Comparison of ENCODE assay signal across 28 cellular contexts in the genomic region with DNA sequence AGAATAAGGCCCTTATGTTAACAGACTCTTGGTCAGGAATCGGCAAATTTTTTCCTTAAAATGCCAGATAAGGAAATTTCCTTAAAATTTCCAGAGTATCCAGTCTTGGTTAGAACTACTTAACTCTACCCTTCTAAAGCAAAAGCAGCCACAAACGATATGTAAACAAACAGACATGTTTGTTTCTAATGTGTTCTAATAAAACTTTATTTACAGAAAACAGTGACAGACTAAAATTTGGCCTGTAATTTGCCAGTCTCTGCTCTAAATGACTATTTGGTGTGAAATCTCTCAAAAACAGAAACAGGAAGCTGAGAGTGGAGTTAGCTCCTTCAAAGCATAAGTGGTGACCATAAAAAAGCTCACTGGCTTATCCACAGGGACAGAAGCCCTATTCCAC.
A peak's percentile ranks its signal among the peaks of the same experiment; 100 is the strongest.
DNase-seq lines count a peak whose midpoint lies in the region; ATAC-seq, FAIRE-seq and TF ChIP-seq lines count a peak whose summit lies in the region.
"Had no signal": no experiment of that assay in that cellular context is flagged by ENCODE, and none has a peak within 500 bp of the region (broad histone marks: within the 10 kb centered on the region; RNA-seq: fewer than 3 reads in every experiment).

No MANE protein-coding gene starts in this region.

- peaks cover 24% of the 10 kb centered on the region for H3K9me3 ChIP-seq in HepG2 (ENCODE audit: low read length)
- no peaks in the 10 kb centered on the region for H3K9me3 ChIP-seq in right lobe of liver
- H3K9me3 ChIP-seq in GM12878 (replicated peaks; ENCODE audit: control insufficient read depth, insufficient read depth, low read length): peaks cover 10% of the 10 kb centered on the region
- peaks cover 42% of the 10 kb centered on the region for H3K9me3 ChIP-seq in endodermal cell (ENCODE audit: control insufficient read depth, low read length)
- H3K9me3 ChIP-seq: BE2C had no signal

- no peak overlapping the region for H3K4me3 Mint-ChIP-seq in endodermal cell
- H3K4me3 Mint-ChIP-seq in natural killer cell: no peak overlapping the region
- H3K4me3 Mint-ChIP-seq: CD14-positive monocyte; CD4-positive, alpha-beta memory T cell; CD4-positive, CD25-positive, alpha-beta regulatory T cell; CD8-positive, alpha-beta memory T cell had no signal

- H4K20me1 ChIP-seq in HepG2 (ENCODE audit: insufficient read depth, low read length) (no peaks in the 10 kb centered on the region), GM12878 (ENCODE audit: control insufficient read depth, insufficient read depth) (no peaks in the 10 kb centered on the region)
- H4K20me1 ChIP-seq: BLaER1 had no signal

- DNase-seq in HepG2 (ENCODE audit: low spot score) (no peak), right lobe of liver (no peak), MV-4-11 (lab: John Stamatoyannopoulos, UW) (peak; percentile 41), GM12878 (ENCODE audit: low read depth, low spot score) (no peak), endodermal cell (no peak), natural killer cell (no peak)
- no peak for DNase-seq in activated naive CD4-positive, alpha-beta T cell treated with Interleukin-2 at 50 U/mL for 16 hours
- DNase-seq: 8988T; ACHN; BE2C; C1 segment of cervical spinal cord; CD4-positive, alpha-beta memory T cell; CD8-positive, alpha-beta memory T cell; COR-L47; DMS 273 treated with DMSO at 0.1 percent for 48 hours; DMS153; DMS53; DMS79; DND-41; EL; GDM1 had no signal

- H3K9ac ChIP-seq in HepG2 (ENCODE audit: insufficient read depth, low read depth, low read length): no peak overlapping the region
- no peak overlapping the region for H3K9ac ChIP-seq in GM12878 (ENCODE audit: control insufficient read depth, insufficient read depth, low read length)
- no peak overlapping the region for H3K9ac ChIP-seq in endodermal cell (ENCODE audit: extremely low read depth, low read length, poor library complexity, severe bottlenecking)
- H3K9ac ChIP-seq: BLaER1 had no signal

- H3K27me3 ChIP-seq in HepG2 (ENCODE audit: control insufficient read depth in 1 of 2, insufficient read depth in 2 of 2, low read length in 2 of 2) (no peaks in the 10 kb centered on the region), right lobe of liver (no peaks in the 10 kb centered on the region), GM12878 (replicated peaks in 1 of 2; ENCODE audit: control insufficient read depth in 2 of 2, insufficient read depth in 2 of 2, low read length in 1 of 2) (no peaks in the 10 kb centered on the region), endodermal cell (ENCODE audit: control insufficient read depth, insufficient read depth, low read length, poor library complexity, severe bottlenecking) (no peaks in the 10 kb centered on the region)
- H3K27me3 ChIP-seq: BE2C, BLaER1 had no signal

- no peak for TF ChIP-seq POLR2A in HepG2 (IDR thresholded peaks at IDR 0.05; ENCODE audit: insufficient read depth in 1 of 2, low read depth in 2 of 2, low read length in 2 of 2)
- no peak for TF ChIP-seq POLR2A in right lobe of liver (IDR thresholded peaks at IDR 0.05)
- TF ChIP-seq POLR2A in GM12878 (IDR thresholded peaks at IDR 0.05; ENCODE audit: low read depth, low read length): no peak

- SMC1A ChIA-PET in GM12878 (lab: Charles Lee; ENCODE audit: uncharacterized antibody, unreplicated experiment): no interaction called here

- no peak for ATAC-seq in HepG2
- no peak for ATAC-seq in right lobe of liver
- no peak for ATAC-seq in GM12878
- ATAC-seq in natural killer cell: no peak
- ATAC-seq in SK-N-SH treated with all-trans-retinoic acid at 6 μM for 48 hours: no peak

- H2AFZ ChIP-seq in HepG2 (ENCODE audit: low read length) (no peak overlapping the region), GM12878 (ENCODE audit: control insufficient read depth, low read depth, low read length) (no peak overlapping the region)

- H3K36me3 Mint-ChIP-seq in endodermal cell (ENCODE audit: low read depth): peaks cover 68% of the 10 kb centered on the region
- H3K36me3 Mint-ChIP-seq in natural killer cell: peaks cover 22% of the 10 kb centered on the region

- no peak for TF ChIP-seq CTCF in HepG2 (CRISPR knock-in tag; IDR thresholded peaks at IDR 0.05)
- no peak for TF ChIP-seq CTCF in right lobe of liver (IDR thresholded peaks at IDR 0.05)
- TF ChIP-seq CTCF in GM12878 (IDR thresholded peaks at IDR 0.05 in 2 of 3, conservative IDR thresholded peaks at IDR 0.05 in 1 of 3; ENCODE audit: control insufficient read depth in 2 of 3, extremely low read depth in 1 of 3, insufficient read depth in 1 of 3, low read depth in 3 of 3, low read length in 3 of 3): no peak
- TF ChIP-seq CTCF in endodermal cell (conservative IDR thresholded peaks at IDR 0.05): no peak
- TF ChIP-seq CTCF in natural killer cell (IDR thresholded peaks at IDR 0.05): no peak

- H3K4me3 ChIP-seq in HepG2 (replicated peaks in 1 of 3; ENCODE audit: insufficient read depth in 1 of 3, low read depth in 2 of 3, low read length in 3 of 3) (no peak overlapping the region), right lobe of liver (no peak overlapping the region), GM12878 (no peak overlapping the region), endodermal cell (ENCODE audit: low read length) (peak overlapping the region; percentile 53)
- H3K4me3 ChIP-seq: BLaER1 had no signal

- WGBS in HepG2 (ENCODE audit: low lambda C conversion rate): 94% methylated on average over 2 of the region's 2 CpGs
- WGBS in right lobe of liver (ENCODE audit: insufficient coverage, low coverage, low lambda C conversion rate, missing lambda C conversion rate): 89% methylated on average over 2 of the region's 2 CpGs
- WGBS in GM12878 (ENCODE audit: insufficient coverage, insufficient replicate concordance, low lambda C conversion rate, missing lambda C conversion rate): 94% methylated on average over 2 of the region's 2 CpGs
- 86 to 100% methylated on average over 1 to 2 of the region's 2 CpGs for WGBS in endodermal cell (ENCODE audit: insufficient coverage in 1 of 2, insufficient read length in 1 of 2), 2 experiments

- in situ Hi-C loops in HepG2 (cut with HindIII; ENCODE audit: extremely low pct_ligation_motif_present, low pct_unique_long_range_greater_than_20kb): no loop called here
- in situ Hi-C loops in GM12878 (cut with MboI): no loop called here

- H3K27me3 Mint-ChIP-seq in endodermal cell (ENCODE audit: insufficient read depth) (no peaks in the 10 kb centered on the region), natural killer cell (ENCODE audit: low read depth in 2 of 2) (no peaks in the 10 kb centered on the region)
- H3K27me3 Mint-ChIP-seq: CD4-positive, alpha-beta memory T cell; CD4-positive, CD25-positive, alpha-beta regulatory T cell; CD8-positive, alpha-beta memory T cell had no signal

- intact Hi-C loops in HepG2 (cut with micrococcal nuclease; ENCODE audit: unreplicated experiment) (no loop called here), right lobe of liver (cut with DNase I) (no loop called here), GM12878 (cut with micrococcal nuclease; ENCODE audit: unreplicated experiment) (no loop called here), natural killer cell (cut with micrococcal nuclease) (no loop called here)

- POLR2A ChIA-PET in HepG2 (lab: Yijun Ruan, JAX) (no interaction called here), GM12878 (lab: Charles Lee) (no interaction called here)

- H3K36me3 ChIP-seq in HepG2 (replicated peaks in 1 of 2; ENCODE audit: control insufficient read depth in 1 of 2, insufficient read depth in 2 of 2, low read length in 2 of 2) (peaks cover 6 to 47% of the 10 kb centered on the region in 2 experiments; a peak in 4 of 5 replicates), right lobe of liver (no peaks in the 10 kb centered on the region), GM12878 (ENCODE audit: control insufficient read depth in 2 of 2, insufficient read depth in 2 of 2, low read length in 1 of 2) (peaks cover 3 to 4% of the 10 kb centered on the region in 2 experiments), endodermal cell (ENCODE audit: control insufficient read depth, insufficient read depth, low read length) (peaks cover 87% of the 10 kb centered on the region)

- TF ChIP-seq EP300 in HepG2 (IDR thresholded peaks at IDR 0.05; ENCODE audit: low read depth in 2 of 2, low read length in 2 of 2): no peak
- TF ChIP-seq EP300 in HepG2 (CRISPR knock-in tag; IDR thresholded peaks at IDR 0.05; ENCODE audit: borderline replicate concordance): no peak
- TF ChIP-seq EP300 in GM12878 (IDR thresholded peaks at IDR 0.05; ENCODE audit: borderline replicate concordance in 1 of 2, control insufficient read depth in 1 of 2, low read depth in 2 of 2, low read length in 2 of 2): no peak

- CTCF ChIA-PET in HepG2 (lab: Yijun Ruan, JAX; ENCODE audit: low intra/inter-chr PET ratio, low total read pairs) (no interaction called here), GM12878 (lab: Yijun Ruan, JAX) (interaction anchor here (1.4 kb wide), 1 partner anchor 87 kb away, joined by 4 read pairs; no protein-coding TSS in a partner anchor)

- no TSS peak for BruUV-seq in HepG2 (replicated peaks; lab: Mats Ljungman, UMichigan)
- BruUV-seq in GM12878 (replicated peaks; lab: Mats Ljungman, UMichigan): no TSS peak

- H3K79me2 ChIP-seq in HepG2 (ENCODE audit: insufficient read depth, low read length) (no peaks in the 10 kb centered on the region), GM12878 (ENCODE audit: control insufficient read depth, insufficient read depth, low read length) (no peaks in the 10 kb centered on the region)

- H3K9me3 Mint-ChIP-seq in endodermal cell (peaks cover 34% of the 10 kb centered on the region), natural killer cell (peaks cover 8 to 9% of the 10 kb centered on the region in 2 donors)

- H3K4me1 ChIP-seq in HepG2 (ENCODE audit: insufficient read depth, low read length) (no peaks in the 10 kb centered on the region), right lobe of liver (no peaks in the 10 kb centered on the region), GM12878 (ENCODE audit: control insufficient read depth, insufficient read depth, low read length) (no peaks in the 10 kb centered on the region), endodermal cell (ENCODE audit: control insufficient read depth, insufficient read depth, low read length) (no peaks in the 10 kb centered on the region)
- H3K4me1 ChIP-seq: BE2C, BLaER1 had no signal

- H3K4me2 ChIP-seq in HepG2 (ENCODE audit: low read depth, low read length) (no peak overlapping the region), GM12878 (ENCODE audit: control insufficient read depth, insufficient read depth) (no peak overlapping the region)
- H3K4me2 ChIP-seq: BLaER1 had no signal

- TF ChIP-seq RAD21 in HepG2 (CRISPR knock-in tag; IDR thresholded peaks at IDR 0.05) (no peak), GM12878 (IDR thresholded peaks at IDR 0.05; ENCODE audit: insufficient read depth, low read depth, low read length) (no peak)

- FAIRE-seq in HepG2 (lab: Jason Lieb, UNC) (no peak), GM12878 (lab: Jason Lieb, UNC) (no peak)
- FAIRE-seq: A204.1, GM12891, GM19239 had no signal

- RAD21 ChIA-PET in GM12878 (lab: Charles Lee; ENCODE audit: unreplicated experiment): no interaction called here

- H3K27ac Mint-ChIP-seq in endodermal cell (no peak overlapping the region), natural killer cell (no peak overlapping the region)
- H3K27ac Mint-ChIP-seq: CD14-positive monocyte; CD4-positive, alpha-beta memory T cell; CD4-positive, CD25-positive, alpha-beta regulatory T cell; CD8-positive, alpha-beta memory T cell had no signal

- peaks cover 4% of the 10 kb centered on the region for H3K4me1 Mint-ChIP-seq in endodermal cell
- H3K4me1 Mint-ChIP-seq in natural killer cell: no peaks in the 10 kb centered on the region
- H3K4me1 Mint-ChIP-seq: CD14-positive monocyte; CD4-positive, alpha-beta memory T cell; CD4-positive, CD25-positive, alpha-beta regulatory T cell; CD8-positive, alpha-beta memory T cell had no signal

- H3K27ac ChIP-seq in HepG2 (ENCODE audit: extremely low read length, insufficient read depth, low read length) (no peak overlapping the region), right lobe of liver (no peak overlapping the region), GM12878 (ENCODE audit: control insufficient read depth, insufficient read depth) (no peak overlapping the region), endodermal cell (ENCODE audit: low read depth, low read length) (no peak overlapping the region)
- H3K27ac ChIP-seq: BLaER1 had no signal
